ENCODE assay signal across 8 cellular contexts in genomic region chr4:7719354-7720174, GRCh38.
A peak's percentile ranks its signal among the peaks of the same experiment; 100 is the strongest.
DNase-seq lines count a peak whose midpoint lies in the region; ATAC-seq and TF ChIP-seq lines count a peak whose summit lies in the region.

No MANE protein-coding gene starts in this region.

- peaks cover 6% of the 10 kb centered on the region for H3K27me3 ChIP-seq in gastroesophageal sphincter
- peaks cover 0 to 5% (median 2%) of the 10 kb centered on the region in 3 donors for H3K27me3 ChIP-seq in psoas muscle (ENCODE audit: insufficient read depth in 3 of 3, low read length in 2 of 3)

- TF ChIP-seq POLR2A in gastroesophageal sphincter (IDR thresholded peaks at IDR 0.05), result no peak

- DNase-seq in AG09309 (ENCODE audit: low read depth) (no peak), GM19240 (ENCODE audit: insufficient read length, low spot score) (peak; percentile 64), RKO (ENCODE audit: low spot score) (peak; percentile 16), psoas muscle (peak; percentile 48 to 76), NCI-H510A (lab: John Stamatoyannopoulos, UW) (no peak)
- DNase-seq in activated effector memory CD4-positive, alpha-beta T cell treated with anti-CD3 and anti-CD28 coated beads, Interleukin-2, amount 50 U/mL, for 16 hours, result peak; percentile 84

- H3K36me3 ChIP-seq in gastroesophageal sphincter (peaks cover 0 to 1% of the 10 kb centered on the region in 2 donors), psoas muscle (ENCODE audit: insufficient read depth in 1 of 2, low read depth in 1 of 2) (no peaks in the 10 kb centered on the region)

- no peak for TF ChIP-seq EP300 in gastroesophageal sphincter (IDR thresholded peaks at IDR 0.05)

- H3K4me1 ChIP-seq in gastroesophageal sphincter, result peaks cover 0 to 7% (median 0%) of the 10 kb centered on the region in 3 donors
- no peaks in the 10 kb centered on the region for H3K4me1 ChIP-seq in psoas muscle

- H3K4me3 ChIP-seq in AG09309 (ENCODE audit: control insufficient read depth, low read depth, low read length) (no peak overlapping the region), gastroesophageal sphincter (peak overlapping the region in 1 of 2 donors; percentile 12), psoas muscle (no peak overlapping the region)

- ATAC-seq in gastroesophageal sphincter (peak; percentile 76), psoas muscle (peak; percentile 58 to 77 (median 69)), GM21390 (IDR thresholded peaks at IDR 0.05; ENCODE audit: unreplicated experiment) (no peak)

- TF ChIP-seq CTCF in AG09309 (IDR thresholded peaks at IDR 0.05; ENCODE audit: control insufficient read depth, insufficient read depth, low read depth, low read length, missing control alignments), result peak; percentile 87
- peak in 3 of 4 experiments; percentile 76 to 90 (median 81) for TF ChIP-seq CTCF in gastroesophageal sphincter (IDR thresholded peaks at IDR 0.05)
- peak; percentile 74 for TF ChIP-seq CTCF in psoas muscle (IDR thresholded peaks at IDR 0.05)

- WGBS in gastroesophageal sphincter (ENCODE audit: low coverage in 1 of 2), 2 donors, result 46% methylated on average over 7 of the region's 33 CpGs; no CpG with 5 or more reads in 1 of the 2 donors
- WGBS in psoas muscle, 3 donors, result 26 to 30% (median 26%) methylated on average over 27 to 33 of the region's 33 CpGs

- intact Hi-C loops in psoas muscle (cut with DNase I), result loop anchor here in 1 of 2 donors (2.0 to 10.0 kb wide), 2 partner anchors 405 to 529 kb away; no protein-coding TSS in a partner anchor

- no peaks in the 10 kb centered on the region for H3K9me3 ChIP-seq in gastroesophageal sphincter
- no peaks in the 10 kb centered on the region for H3K9me3 ChIP-seq in psoas muscle

- no peak overlapping the region for H3K27ac ChIP-seq in gastroesophageal sphincter
- no peak overlapping the region for H3K27ac ChIP-seq in psoas muscle

Comparison
In these comparisons a context has a peak if more than half of its experiments do, and no peak if none do; other contexts are left out.
1. DNase-seq: peak in GM19240 (single experiment), RKO (single experiment), activated effector memory CD4-positive, alpha-beta T cell treated with anti-CD3 and anti-CD28 coated beads, Interleukin-2, amount 50 U/mL, for 16 hours (single experiment) and psoas muscle (2 of 2); none in AG09309 (single experiment) and NCI-H510A (single experiment).
2. Peak in every context shown above with its lines, with median percentiles within 50 percentile points of each other: CTCF ChIP-seq.